Comparison of ENCODE assay signal across 1 cellular context in genomic region chr10:22624289-22624738, GRCh38.
TF ChIP-seq lines count a peak whose summit lies in the region.

No MANE protein-coding gene starts in this region.

TF ChIP-seq in K562, 482 proteins besides CTCF, POLR2A, EP300 and RAD21 (continued from another document):
- no peak for TF ChIP-seq CTCFL (IDR thresholded peaks at IDR 0.05; ENCODE audit: borderline replicate concordance, insufficient read depth, low read depth, low read length, poor library complexity, severe bottlenecking)
- TF ChIP-seq ZNF316 (IDR thresholded peaks at IDR 0.05): peak; percentile 90
